Comparison of ENCODE assay signal across 16 cellular contexts in genomic region chr1:17251246-17251645, GRCh38. TPM values are rescaled to one million over a fixed set of nuclear protein-coding genes. Genes with fewer than 3 reads are reported as not detected.
DNase-seq lines count a peak whose midpoint lies in the region; ATAC-seq, FAIRE-seq and TF ChIP-seq lines count a peak whose summit lies in the region.
"Had no signal": no experiment of that assay in that cellular context is flagged by ENCODE, and none has a peak within 500 bp of the region (broad histone marks: within the 10 kb centered on the region; RNA-seq: fewer than 3 reads in every experiment).

No MANE protein-coding gene starts in this region.

- H3F3A ChIP-seq in PC-3 (ENCODE audit: low read length, unreplicated experiment): no peaks in the 10 kb centered on the region

- H3K9me3 Mint-ChIP-seq in endodermal cell: no peaks in the 10 kb centered on the region
- H3K9me3 Mint-ChIP-seq: CD4-positive, alpha-beta memory T cell had no signal

- DNase-seq in Daoy (ENCODE audit: low read depth) (peak; percentile 58), PC-3 (no peak), bronchial epithelial cell (ENCODE audit: low read depth) (peak; percentile 33), left ventricle myocardium superior (no peak), endodermal cell (no peak), posterior vena cava (ENCODE audit: low spot score) (no peak)
- DNase-seq: BE2C; CD4-positive, alpha-beta memory T cell; NCI-H146; NCI-H2081 treated with DMSO at 0.1 percent for 48 hours; NCI-H526 had no signal

- TF ChIP-seq CTCF in PC-3 (conservative IDR thresholded peaks at IDR 0.05; ENCODE audit: low read depth, low read length): no peak
- no peak for TF ChIP-seq CTCF in bronchial epithelial cell (IDR thresholded peaks at IDR 0.05; ENCODE audit: insufficient read depth, low read length, severe bottlenecking)
- TF ChIP-seq CTCF in endodermal cell (conservative IDR thresholded peaks at IDR 0.05): no peak

- H3K36me3 ChIP-seq in PC-3 (ENCODE audit: low read depth, low read length): no peaks in the 10 kb centered on the region
- no peaks in the 10 kb centered on the region for H3K36me3 ChIP-seq in bronchial epithelial cell (ENCODE audit: control insufficient read depth, insufficient read depth, low read length)
- no peaks in the 10 kb centered on the region for H3K36me3 ChIP-seq in mucosa of rectum (ENCODE audit: control insufficient read depth in 2 of 2, insufficient read depth in 2 of 2, low read length in 2 of 2)
- no peaks in the 10 kb centered on the region for H3K36me3 ChIP-seq in endodermal cell (ENCODE audit: control insufficient read depth, insufficient read depth, low read length)
- H3K36me3 ChIP-seq: BE2C had no signal

- no peak overlapping the region for H3K27ac Mint-ChIP-seq in endodermal cell
- H3K27ac Mint-ChIP-seq: IgD-negative memory B cell had no signal

- intact Hi-C loops in PC-3 (cut with micrococcal nuclease) (no loop called here), left ventricle myocardium superior (cut with micrococcal nuclease) (no loop called here), posterior vena cava (cut with DNase I) (no loop called here)

- H3K4me1 ChIP-seq in PC-3 (ENCODE audit: insufficient read depth, low read length) (peaks cover 36% of the 10 kb centered on the region), mucosa of rectum (ENCODE audit: control insufficient read depth in 2 of 2, insufficient read depth in 2 of 2, low read length in 2 of 2) (peaks cover 6 to 28% of the 10 kb centered on the region in 2 donors), endodermal cell (ENCODE audit: control insufficient read depth, insufficient read depth, low read length) (no peaks in the 10 kb centered on the region)
- H3K4me1 ChIP-seq: BE2C had no signal

- BruUV-seq in PC-3 (replicated peaks; lab: Mats Ljungman, UMichigan): no TSS peak

- POLR2A ChIA-PET in PC-3 (lab: Charles Lee; ENCODE audit: unreplicated experiment): no interaction called here

- CTCF ChIA-PET in PC-3 (lab: Charles Lee): no interaction called here

- no peak overlapping the region for H3K4me3 Mint-ChIP-seq in endodermal cell
- H3K4me3 Mint-ChIP-seq: CD4-positive, alpha-beta memory T cell; IgD-negative memory B cell had no signal

- no peak overlapping the region for H2AFZ ChIP-seq in PC-3 (ENCODE audit: low read length)

- no peak for FAIRE-seq in bronchial epithelial cell (lab: Jason Lieb, UNC)

- no peaks in the 10 kb centered on the region for H4K20me1 ChIP-seq in PC-3 (ENCODE audit: low read length)

- 0 out of 2 replicates have a peak overlapping the region, but pooled peaks have one; percentile 20 for H3K9ac ChIP-seq in PC-3 (ENCODE audit: low read length)
- no peak overlapping the region for H3K9ac ChIP-seq in mucosa of rectum (ENCODE audit: low read depth in 1 of 2, low read length in 2 of 2)
- no peak overlapping the region for H3K9ac ChIP-seq in endodermal cell (ENCODE audit: extremely low read depth, low read length, poor library complexity, severe bottlenecking)

- H3K27me3 Mint-ChIP-seq in endodermal cell (ENCODE audit: insufficient read depth): peaks cover 2% of the 10 kb centered on the region

- H3K4me3 ChIP-seq in PC-3 (ENCODE audit: low read length): no peak overlapping the region
- H3K4me3 ChIP-seq in bronchial epithelial cell (ENCODE audit: low read depth, low read length): no peak overlapping the region
- no peak overlapping the region for H3K4me3 ChIP-seq in mucosa of rectum (ENCODE audit: low read length in 2 of 2)
- H3K4me3 ChIP-seq in endodermal cell (ENCODE audit: low read length): no peak overlapping the region

- peak overlapping the region; percentile 35 for H3K4me2 ChIP-seq in PC-3 (ENCODE audit: low read length)

- no peaks in the 10 kb centered on the region for H3K27me3 ChIP-seq in PC-3 (ENCODE audit: low read length)
- H3K27me3 ChIP-seq in bronchial epithelial cell (ENCODE audit: control insufficient read depth, insufficient read depth, low read length): no peaks in the 10 kb centered on the region
- no peaks in the 10 kb centered on the region for H3K27me3 ChIP-seq in mucosa of rectum (ENCODE audit: control insufficient read depth in 2 of 2, insufficient read depth in 2 of 2, low read length in 2 of 2)
- no peaks in the 10 kb centered on the region for H3K27me3 ChIP-seq in endodermal cell (ENCODE audit: control insufficient read depth, insufficient read depth, low read length, poor library complexity, severe bottlenecking)
- H3K27me3 ChIP-seq: BE2C had no signal

- H3K9me3 ChIP-seq in PC-3 (ENCODE audit: low read length): no peaks in the 10 kb centered on the region
- H3K9me3 ChIP-seq in mucosa of rectum (ENCODE audit: control insufficient read depth in 2 of 2, low read length in 2 of 2): no peaks in the 10 kb centered on the region
- H3K9me3 ChIP-seq in endodermal cell (ENCODE audit: control insufficient read depth, low read length): no peaks in the 10 kb centered on the region
- H3K9me3 ChIP-seq: BE2C had no signal

- H3K9me2 ChIP-seq in PC-3 (replicated peaks; ENCODE audit: low read length): no peaks in the 10 kb centered on the region

- H3K79me2 ChIP-seq in PC-3 (ENCODE audit: low read length): no peaks in the 10 kb centered on the region

- H3K27ac ChIP-seq in PC-3 (ENCODE audit: low read length) (peak overlapping the region; percentile 68), mucosa of rectum (ENCODE audit: low read depth in 2 of 2, low read length in 2 of 2) (peak overlapping the region; percentile 53 to 61), endodermal cell (ENCODE audit: low read depth, low read length) (no peak overlapping the region)

- WGBS in endodermal cell (ENCODE audit: insufficient coverage in 1 of 2, insufficient read length in 1 of 2), 2 experiments: 77 to 82% methylated on average over 4 to 5 of the region's 5 CpGs

- ATAC-seq in PC-3 (no peak), left ventricle myocardium superior (no peak)
- ATAC-seq: Right ventricle myocardium inferior had no signal

- no peaks in the 10 kb centered on the region for H3K4me1 Mint-ChIP-seq in endodermal cell
- H3K4me1 Mint-ChIP-seq: CD4-positive, alpha-beta memory T cell; IgD-negative memory B cell had no signal

- H3K36me3 Mint-ChIP-seq in endodermal cell (ENCODE audit: low read depth): no peaks in the 10 kb centered on the region
- H3K36me3 Mint-ChIP-seq: CD4-positive, alpha-beta memory T cell had no signal

RNA-seq across cellular contexts. Expression of gene PADI3, which starts 2.3 kb away (rescaled TPM):
- total RNA-seq in Daoy (2014; rRNA removed; shearing (Covaris generic)): 0.09 and 1.5 TPM in 2 replicates
- 0.26 TPM in 1 of 2 replicates, not detected in the other for total RNA-seq in PC-3 (2014; rRNA removed)
- 0.26 and 0.38 TPM in 2 replicates for total RNA-seq in bronchial epithelial cell
- total RNA-seq in left ventricle myocardium superior: not detected
- total RNA-seq in endodermal cell: under 1 TPM; 0.29 to 0.33 TPM
- polyA plus RNA-seq in endodermal cell (2013, experiment 1 of 2): 0.61 TPM
- 0.70 TPM for polyA plus RNA-seq in endodermal cell (2013, experiment 2 of 2)
- total RNA-seq in posterior vena cava: not detected
- total RNA-seq: CD4-positive, alpha-beta memory T cell; OCI-LY7; Right ventricle myocardium inferior had no signal
- polyA plus RNA-seq: CD4-positive, alpha-beta memory T cell; IgD-negative memory B cell had no signal

RNA-seq across cellular contexts. Expression of gene PADI1, which starts 46.3 kb away (rescaled TPM):
- total RNA-seq in Daoy (2014; rRNA removed; shearing (Covaris generic)): 2.5 TPM in 1 of 2 replicates, not detected in the other
- total RNA-seq in PC-3 (2014; rRNA removed) (0.35 and 0.73 TPM in 2 replicates), bronchial epithelial cell (11.8 and 32.8 TPM in 2 replicates), left ventricle myocardium superior (not detected), endodermal cell (under 1 TPM in 1 of 2 donors, not detected in 1; 0.13 TPM), posterior vena cava (not detected)
- 0.07 TPM for polyA plus RNA-seq in endodermal cell (2013, experiment 1 of 2)
- polyA plus RNA-seq in endodermal cell (2013, experiment 2 of 2): not detected
- total RNA-seq: CD4-positive, alpha-beta memory T cell; OCI-LY7; Right ventricle myocardium inferior had no signal
- polyA plus RNA-seq: AG04450; CD4-positive, alpha-beta memory T cell; IgD-negative memory B cell had no signal

RNA-seq across cellular contexts. Expression of gene PADI4, which starts 56.8 kb away (rescaled TPM):
- total RNA-seq in Daoy (2014; rRNA removed; shearing (Covaris generic)): not detected in 2 replicates
- total RNA-seq in PC-3 (2014; rRNA removed) (0.04 and 0.92 TPM in 2 replicates), bronchial epithelial cell (not detected in 2 replicates), left ventricle myocardium superior (0.67 TPM), endodermal cell (not detected), posterior vena cava (1 to 10 TPM in 1 of 2 donors, under 1 TPM in 1; 0.48 to 6.3 TPM)
- not detected for polyA plus RNA-seq in endodermal cell (2013, experiment 1 of 2)
- polyA plus RNA-seq in endodermal cell (2013, experiment 2 of 2): not detected
- polyA plus RNA-seq: AG04450 had no signal

Comparison
In these comparisons a context has a peak if more than half of its experiments do, and no peak if none do; other contexts are left out.
1. DNase-seq: peak in Daoy (single experiment) and bronchial epithelial cell (single experiment); none in PC-3 (single experiment), left ventricle myocardium superior (single experiment), endodermal cell (single experiment) and posterior vena cava (single experiment).